ENCODE assay signal across 1 cellular context in the genomic region with DNA sequence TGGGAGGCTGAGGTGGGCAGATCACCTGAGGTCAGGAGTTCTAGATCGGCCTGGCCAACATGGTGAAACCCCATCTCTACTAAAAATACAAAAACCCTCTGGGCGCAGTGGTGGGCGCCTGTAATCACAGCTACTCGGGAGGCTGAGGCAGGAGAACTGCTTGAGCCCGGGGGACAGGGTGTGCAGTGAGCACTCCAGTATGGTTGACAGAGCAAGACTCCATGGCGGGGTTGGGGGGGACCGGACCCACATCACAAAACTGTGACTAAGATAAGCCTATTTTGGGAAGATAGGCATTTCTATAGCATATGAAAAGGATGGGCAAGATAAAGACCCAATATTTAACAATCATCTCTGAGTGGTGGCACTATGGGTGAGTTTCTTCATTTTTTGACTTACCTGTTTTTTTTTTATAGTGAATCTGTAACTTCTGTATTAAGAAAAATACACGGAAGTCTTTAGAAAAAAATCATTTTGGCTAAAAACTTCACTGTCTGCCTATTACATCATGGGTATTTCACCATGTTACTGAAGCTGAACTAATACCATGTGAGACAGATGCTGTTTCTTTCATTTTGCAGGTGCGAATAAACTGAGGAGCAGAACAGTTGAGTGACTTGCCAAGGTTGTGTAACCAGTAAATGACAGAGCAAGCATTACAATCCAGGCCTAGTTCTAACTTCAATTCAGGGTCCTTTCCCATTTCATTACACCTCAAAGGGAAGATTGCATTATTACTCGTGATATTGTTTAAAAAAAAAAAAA.
TF ChIP-seq lines count a peak whose summit lies in the region.

No MANE protein-coding gene starts in this region.

TF ChIP-seq in HepG2, 621 proteins besides CTCF, POLR2A, EP300 and RAD21:
- TF ChIP-seq, protein P1, sequence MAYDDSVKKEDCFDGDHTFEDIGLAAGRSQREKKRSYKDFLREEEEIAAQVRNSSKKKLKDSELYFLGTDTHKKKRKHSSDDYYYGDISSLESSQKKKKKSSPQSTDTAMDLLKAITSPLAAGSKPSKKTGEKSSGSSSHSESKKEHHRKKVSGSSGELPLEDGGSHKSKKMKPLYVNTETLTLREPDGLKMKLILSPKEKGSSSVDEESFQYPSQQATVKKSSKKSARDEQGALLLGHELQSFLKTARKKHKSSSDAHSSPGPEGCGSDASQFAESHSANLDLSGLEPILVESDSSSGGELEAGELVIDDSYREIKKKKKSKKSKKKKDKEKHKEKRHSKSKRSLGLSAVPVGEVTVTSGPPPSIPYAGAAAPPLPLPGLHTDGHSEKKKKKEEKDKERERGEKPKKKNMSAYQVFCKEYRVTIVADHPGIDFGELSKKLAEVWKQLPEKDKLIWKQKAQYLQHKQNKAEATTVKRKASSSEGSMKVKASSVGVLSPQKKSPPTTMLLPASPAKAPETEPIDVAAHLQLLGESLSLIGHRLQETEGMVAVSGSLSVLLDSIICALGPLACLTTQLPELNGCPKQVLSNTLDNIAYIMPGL (CRISPR knock-in tag; IDR thresholded peaks at IDR 0.05; ENCODE audit: borderline replicate concordance in 1 of 2, low read depth in 1 of 2), result 0 out of 4 replicates have a peak, but pooled peaks of 1 of the 2 experiments have one; percentile 14
- no peak for TF ChIP-seq KDM2A (CRISPR knock-in tag; IDR thresholded peaks at IDR 0.05; ENCODE audit: borderline replicate concordance, low read depth)
- TF ChIP-seq, protein P2, sequence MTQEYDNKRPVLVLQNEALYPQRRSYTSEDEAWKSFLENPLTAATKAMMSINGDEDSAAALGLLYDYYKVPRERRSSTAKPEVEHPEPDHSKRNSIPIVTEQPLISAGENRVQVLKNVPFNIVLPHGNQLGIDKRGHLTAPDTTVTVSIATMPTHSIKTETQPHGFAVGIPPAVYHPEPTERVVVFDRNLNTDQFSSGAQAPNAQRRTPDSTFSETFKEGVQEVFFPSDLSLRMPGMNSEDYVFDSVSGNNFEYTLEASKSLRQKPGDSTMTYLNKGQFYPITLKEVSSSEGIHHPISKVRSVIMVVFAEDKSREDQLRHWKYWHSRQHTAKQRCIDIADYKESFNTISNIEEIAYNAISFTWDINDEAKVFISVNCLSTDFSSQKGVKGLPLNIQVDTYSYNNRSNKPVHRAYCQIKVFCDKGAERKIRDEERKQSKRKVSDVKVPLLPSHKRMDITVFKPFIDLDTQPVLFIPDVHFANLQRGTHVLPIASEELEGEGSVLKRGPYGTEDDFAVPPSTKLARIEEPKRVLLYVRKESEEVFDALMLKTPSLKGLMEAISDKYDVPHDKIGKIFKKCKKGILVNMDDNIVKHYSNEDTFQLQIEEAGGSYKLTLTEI (CRISPR knock-in tag; conservative IDR thresholded peaks at IDR 0.05), result no peak
- TF ChIP-seq TP53 (CRISPR knock-in tag; conservative IDR thresholded peaks at IDR 0.05), result no peak
- no peak for TF ChIP-seq ZBTB7B (CRISPR knock-in tag; IDR thresholded peaks at IDR 0.05)
- TF ChIP-seq ZNF12 (CRISPR knock-in tag; IDR thresholded peaks at IDR 0.05), result peak; percentile 88
- no peak for TF ChIP-seq LCORL (IDR thresholded peaks at IDR 0.05)
- no peak for TF ChIP-seq LCORL (CRISPR knock-in tag; IDR thresholded peaks at IDR 0.05)
